9 cellular contexts compared by ENCODE assay signal in genomic region chr3:129280183-129280582, GRCh38. TPM values are rescaled to one million over a fixed set of nuclear protein-coding genes. Genes with fewer than 3 reads are reported as not detected.
A peak's percentile ranks its signal among the peaks of the same experiment; 100 is the strongest.
DNase-seq lines count a peak whose midpoint lies in the region; ATAC-seq and TF ChIP-seq lines count a peak whose summit lies in the region.
"Had no signal": no experiment of that assay in that cellular context is flagged by ENCODE, and none has a peak within 500 bp of the region (broad histone marks: within the 10 kb centered on the region; RNA-seq: fewer than 3 reads in every experiment).

No MANE protein-coding gene starts in this region.

- TF ChIP-seq CTCF in stomach (IDR thresholded peaks at IDR 0.05) = no peak

- peaks cover 53% of the 10 kb centered on the region for H3K36me3 Mint-ChIP-seq in activated CD4-positive, alpha-beta T cell treated with anti-CD3 and anti-CD28 coated beads, Interleukin-2, amount 10 ng/mL, durations not matched to agents 7 days and 5 days (ENCODE audit: low read depth)
- H3K36me3 Mint-ChIP-seq in activated T-helper 17 cell treated with anti-CD3 and anti-CD28 coated beads, Interleukin-2, amount 50 U/mL, for 72 hours (ENCODE audit: low read depth) = peaks cover 85% of the 10 kb centered on the region

- H3K9me3 Mint-ChIP-seq in activated CD4-positive, alpha-beta T cell treated with anti-CD3 and anti-CD28 coated beads, Interleukin-2, amount 10 ng/mL, durations not matched to agents 7 days and 5 days = no peaks in the 10 kb centered on the region
- H3K9me3 Mint-ChIP-seq in activated T-helper 17 cell treated with anti-CD3 and anti-CD28 coated beads, Interleukin-2, amount 50 U/mL, for 72 hours = no peaks in the 10 kb centered on the region

- intact Hi-C loops in stomach (cut with DNase I; ENCODE audit: low total_unique reads) = no loop called here

- TF ChIP-seq POLR2A in stomach (IDR thresholded peaks at IDR 0.05) (no peak), erythroblast (IDR thresholded peaks at IDR 0.05; ENCODE audit: low read length) (no peak)

- peaks cover 14 to 59% (median 46%) of the 10 kb centered on the region in 4 donors for H3K4me1 ChIP-seq in stomach

- no peak for DNase-seq in activated CD4-positive, alpha-beta T cell treated with anti-CD3 and anti-CD28 coated beads, Interleukin-2, amount 10 ng/mL, durations not matched to agents 7 days and 5 days
- DNase-seq in activated CD4-positive, alpha-beta T cell treated with anti-CD3 and anti-CD28 coated beads for 1 hour = no peak
- no peak for DNase-seq in stomach
- no peak for DNase-seq in hippocampal formation (lab: John Stamatoyannopoulos, UW)
- no peak for DNase-seq in erythroblast (lab: John Stamatoyannopoulos, UW)
- no peak for DNase-seq in amniotic stem cell (lab: John Stamatoyannopoulos, UW)

- H3K27ac ChIP-seq in stomach = peak overlapping the region in 4 of 5 donors; percentile 97 to 99 (median 98)

- CTCF ChIA-PET in activated CD4-positive, alpha-beta T cell treated with anti-CD3 and anti-CD28 coated beads, Interleukin-2, amount 10 ng/mL, durations not matched to agents 7 days and 5 days (lab: Charles Lee) = interaction anchor here (0.6 to 1.4 kb wide), 3 partner anchors 8 to 31 kb away, joined by 3 to 5 read pairs (median 4); no protein-coding TSS in a partner anchor

- no peaks in the 10 kb centered on the region for H3K27me3 Mint-ChIP-seq in activated CD4-positive, alpha-beta T cell treated with anti-CD3 and anti-CD28 coated beads, Interleukin-2, amount 10 ng/mL, durations not matched to agents 7 days and 5 days
- no peaks in the 10 kb centered on the region for H3K27me3 Mint-ChIP-seq in activated T-helper 17 cell treated with anti-CD3 and anti-CD28 coated beads, Interleukin-2, amount 50 U/mL, for 72 hours

- peak overlapping the region; percentile 75 for H3K27ac Mint-ChIP-seq in activated CD4-positive, alpha-beta T cell treated with anti-CD3 and anti-CD28 coated beads, Interleukin-2, amount 10 ng/mL, durations not matched to agents 7 days and 5 days
- H3K27ac Mint-ChIP-seq in activated T-helper 17 cell treated with anti-CD3 and anti-CD28 coated beads, Interleukin-2, amount 50 U/mL, for 72 hours = peak overlapping the region; percentile 97

- no peak for TF ChIP-seq EP300 in stomach (IDR thresholded peaks at IDR 0.05)

- no peak for ATAC-seq in activated T-helper 17 cell treated with anti-CD3 and anti-CD28 coated beads, Interleukin-2, amount 50 U/mL, for 72 hours (replicated peaks)

- H3K9me3 ChIP-seq in iPS-18c (ENCODE audit: control insufficient read depth, insufficient read depth, low read length) (no peaks in the 10 kb centered on the region), stomach (no peaks in the 10 kb centered on the region)
- H3K9me3 ChIP-seq: thyroid gland had no signal

- H3K4me3 ChIP-seq in iPS-18c (ENCODE audit: insufficient read depth, low read depth, low read length) (peak overlapping the region; percentile 90; the same call in 1 of the 2 replicates), stomach (peak overlapping the region; percentile 72 to 93 (median 88))

- peak overlapping the region; percentile 96 for H3K4me3 Mint-ChIP-seq in activated CD4-positive, alpha-beta T cell treated with anti-CD3 and anti-CD28 coated beads, Interleukin-2, amount 10 ng/mL, durations not matched to agents 7 days and 5 days
- peak overlapping the region; percentile 96 for H3K4me3 Mint-ChIP-seq in activated T-helper 17 cell treated with anti-CD3 and anti-CD28 coated beads, Interleukin-2, amount 50 U/mL, for 72 hours

- POLR2A ChIA-PET in activated CD4-positive, alpha-beta T cell treated with anti-CD3 and anti-CD28 coated beads, Interleukin-2, amount 10 ng/mL, durations not matched to agents 7 days and 5 days (lab: Charles Lee) = no interaction called here

- 72 to 90% (median 83%) methylated on average over 2 of the region's 2 CpGs for WGBS in stomach, 5 donors

- no peaks in the 10 kb centered on the region for H3K27me3 ChIP-seq in stomach
- H3K27me3 ChIP-seq: thyroid gland had no signal

- peaks cover 57% of the 10 kb centered on the region for H3K4me1 Mint-ChIP-seq in activated CD4-positive, alpha-beta T cell treated with anti-CD3 and anti-CD28 coated beads, Interleukin-2, amount 10 ng/mL, durations not matched to agents 7 days and 5 days
- H3K4me1 Mint-ChIP-seq in activated T-helper 17 cell treated with anti-CD3 and anti-CD28 coated beads, Interleukin-2, amount 50 U/mL, for 72 hours = peaks cover 26% of the 10 kb centered on the region

- peaks cover 20 to 35% (median 27%) of the 10 kb centered on the region in 4 donors for H3K36me3 ChIP-seq in stomach

RNA-seq across cellular contexts. Expression of gene HMCES, which starts 1.5 kb away (rescaled TPM):
- 10 to 100 TPM; 45.5 to 51.2 TPM for total RNA-seq in activated CD4-positive, alpha-beta T cell treated with anti-CD3 and anti-CD28 coated beads, Interleukin-2, amount 10 ng/mL, durations not matched to agents 7 days and 5 days
- total RNA-seq in activated T-helper 17 cell treated with anti-CD3 and anti-CD28 coated beads, Interleukin-2, amount 50 U/mL, for 72 hours = 10 to 100 TPM; 52.5 to 55.3 TPM
- 10 to 100 TPM; 19.1 to 80.5 (median 26.8) TPM for total RNA-seq in stomach
- 10 to 100 TPM; 16.4 to 37.4 (median 22.5) TPM for polyA plus RNA-seq in stomach

RNA-seq across cellular contexts. Expression of gene COPG1, which starts 30.8 kb away (rescaled TPM):
- total RNA-seq in activated CD4-positive, alpha-beta T cell treated with anti-CD3 and anti-CD28 coated beads, Interleukin-2, amount 10 ng/mL, durations not matched to agents 7 days and 5 days = 100 to 1,000 TPM; 110 to 136 TPM
- total RNA-seq in activated T-helper 17 cell treated with anti-CD3 and anti-CD28 coated beads, Interleukin-2, amount 50 U/mL, for 72 hours = 100 to 1,000 TPM; 150 to 157 TPM
- total RNA-seq in stomach = 100 to 1,000 TPM in 4 of 5 donors, 10 to 100 TPM in 1; 38.5 to 356 (median 114) TPM
- polyA plus RNA-seq in stomach = 100 to 1,000 TPM in 1 of 3 donors, 10 to 100 TPM in 2; 79.8 to 113 (median 88.7) TPM
